Comparison of ENCODE assay signal across 22 cellular contexts in the genomic region with DNA sequence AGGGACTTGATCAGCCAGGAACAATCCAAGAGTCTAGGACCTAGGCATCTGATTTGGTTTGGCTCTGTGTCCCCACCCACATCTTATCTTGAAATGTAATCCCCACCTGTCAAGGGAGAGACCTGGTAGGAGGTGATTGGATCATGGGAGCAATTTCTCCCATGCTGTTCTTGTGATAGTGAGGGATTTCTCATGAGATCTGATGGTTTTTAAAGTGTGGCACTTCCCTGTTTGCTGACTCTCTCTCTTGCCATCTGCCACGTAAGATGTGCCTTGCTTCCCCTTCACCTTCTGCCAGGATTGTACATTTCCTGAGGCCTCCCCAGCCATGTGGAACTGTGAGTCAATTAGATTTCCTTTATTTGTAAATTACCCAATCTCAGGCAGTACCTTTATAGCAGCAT.
DNase-seq lines count a peak whose midpoint lies in the region; ATAC-seq, FAIRE-seq and TF ChIP-seq lines count a peak whose summit lies in the region.
"Had no signal": no experiment of that assay in that cellular context is flagged by ENCODE, and none has a peak within 500 bp of the region (broad histone marks: within the 10 kb centered on the region; RNA-seq: fewer than 3 reads in every experiment).

No MANE protein-coding gene starts in this region.

- DNase-seq in DMS 273 (lab: John Stamatoyannopoulos, UW; ENCODE audit: unreplicated experiment) (peak; percentile 55), M059J (ENCODE audit: low read depth) (peak; percentile 54), K562 (ENCODE audit: extremely low read depth in 1 of 4, low spot score in 3 of 4) (peak in 1 of 4 experiments; percentile 44), keratinocyte (ENCODE audit: low read depth, low spot score) (no peak), BE2C (no peak)
- no peak for DNase-seq in stimulated activated CD4-positive, alpha-beta T cell treated with anti-CD3 and anti-CD28 coated beads, Interleukin-4, amount 100 ng/mL, for 1 hour
- DNase-seq: activated effector memory CD4-positive, alpha-beta T cell treated with anti-CD3 and anti-CD28 coated beads, Interleukin-2, amount 50 U/mL, for 16 hours; Caco-2; effector memory CD4-positive, alpha-beta T cell; GOT3; KBM-7; left lung; mucosa of descending colon; NCI-H1930; posterior cingulate gyrus; sigmoid colon; stimulated activated CD4-positive, alpha-beta T cell treated with anti-CD3 and anti-CD28 coated beads, Interleukin-15, amount 100 ng/mL, for 24 hours; upper lobe of left lung had no signal

- ATAC-seq in K562, result peak; percentile 56; the same call in 1 of the 3 replicates
- no peak for ATAC-seq in GM21515 (IDR thresholded peaks at IDR 0.05; ENCODE audit: unreplicated experiment)
- ATAC-seq in HG03460 (IDR thresholded peaks at IDR 0.05; ENCODE audit: unreplicated experiment), result no peak
- ATAC-seq: left lung, mucosa of descending colon had no signal

- H3K27me3 ChIP-seq in K562 (ENCODE audit: control insufficient read depth in 2 of 2, insufficient read depth in 2 of 2, low read length in 2 of 2) (no peaks in the 10 kb centered on the region), keratinocyte (ENCODE audit: control insufficient read depth, extremely low read depth, insufficient read depth, low read length) (no peaks in the 10 kb centered on the region), BE2C (no peaks in the 10 kb centered on the region)
- H3K27me3 ChIP-seq: BLaER1, left lung, sigmoid colon, upper lobe of left lung had no signal

- H3K4me3 ChIP-seq in K562, result no peak overlapping the region
- H3K4me3 ChIP-seq in keratinocyte (ENCODE audit: control insufficient read depth in 2 of 3, extremely low read depth in 1 of 3, insufficient read depth in 2 of 3, low read depth in 1 of 3, low read length in 3 of 3), result no peak overlapping the region
- no peak overlapping the region for H3K4me3 ChIP-seq in BE2C (ENCODE audit: low read depth, low read length)
- H3K4me3 ChIP-seq: BLaER1, left lung, mucosa of descending colon, sigmoid colon, upper lobe of left lung had no signal

- H4K20me1 ChIP-seq in K562 (replicated peaks; ENCODE audit: control insufficient read depth, insufficient read depth, low read length) (no peaks in the 10 kb centered on the region), keratinocyte (ENCODE audit: control insufficient read depth, extremely low read depth, insufficient read depth, low read length) (no peaks in the 10 kb centered on the region)
- H4K20me1 ChIP-seq: BLaER1 had no signal

- BruUV-seq in K562 (replicated peaks; lab: Mats Ljungman, UMichigan), result no TSS peak

- TF ChIP-seq CTCF in K562 (IDR thresholded peaks at IDR 0.05 in 2 of 3, conservative IDR thresholded peaks at IDR 0.05 in 1 of 3; ENCODE audit: insufficient read depth in 2 of 3, low read depth in 1 of 3, low read length in 3 of 3) (no peak), keratinocyte (optimal IDR thresholded peaks at IDR 0.05 in 1 of 3, IDR thresholded peaks at IDR 0.05 in 1 of 3, conservative IDR thresholded peaks at IDR 0.05 in 1 of 3; ENCODE audit: extremely low read depth in 1 of 3, insufficient read depth in 2 of 3, low read length in 3 of 3) (no peak), BE2C (IDR thresholded peaks at IDR 0.05; ENCODE audit: low read depth, low read length) (no peak)

- no peak overlapping the region for H3K9ac ChIP-seq in K562 (ENCODE audit: insufficient read depth in 1 of 2, low read depth in 2 of 2, low read length in 2 of 2)
- H3K9ac ChIP-seq in keratinocyte (ENCODE audit: control insufficient read depth, extremely low read depth, insufficient read depth, low read length), result no peak overlapping the region
- H3K9ac ChIP-seq: BLaER1 had no signal

- peak; percentile 37 for FAIRE-seq in K562 (lab: Jason Lieb, UNC)
- FAIRE-seq in keratinocyte (lab: Jason Lieb, UNC), result no peak
- FAIRE-seq: RCC 7860 had no signal

- H3K79me2 ChIP-seq in K562 (ENCODE audit: control insufficient read depth, insufficient read depth, low read length), result no peaks in the 10 kb centered on the region
- no peaks in the 10 kb centered on the region for H3K79me2 ChIP-seq in keratinocyte (ENCODE audit: control insufficient read depth, insufficient read depth, low read length)

- TF ChIP-seq EP300 in K562 (IDR thresholded peaks at IDR 0.05; ENCODE audit: low read length), result peak; percentile 62

- H3K27ac ChIP-seq in K562 (ENCODE audit: extremely low read depth, low read depth, low read length) (no peak overlapping the region), keratinocyte (ENCODE audit: control insufficient read depth, insufficient read depth, low read length) (no peak overlapping the region)
- H3K27ac ChIP-seq: BLaER1, left lung, sigmoid colon, upper lobe of left lung had no signal

- H3K9me1 ChIP-seq in K562 (ENCODE audit: control insufficient read depth, insufficient read depth, low read length), result no peaks in the 10 kb centered on the region
- H3K9me1 ChIP-seq in keratinocyte (ENCODE audit: control insufficient read depth, extremely low read depth, insufficient read depth, low read length), result no peaks in the 10 kb centered on the region

- CTCF ChIA-PET in K562 (lab: Yijun Ruan, JAX; ENCODE audit: low intra/inter-chr PET ratio), result no interaction called here

- no peak for TF ChIP-seq RAD21 in K562 (CRISPR knock-in tag; conservative IDR thresholded peaks at IDR 0.05 in 1 of 2, IDR thresholded peaks at IDR 0.05 in 1 of 2)

- H3K36me3 ChIP-seq in K562 (ENCODE audit: control insufficient read depth, insufficient read depth, low read length) (no peaks in the 10 kb centered on the region), keratinocyte (ENCODE audit: control insufficient read depth in 2 of 2, extremely low read depth in 1 of 2, insufficient read depth in 2 of 2, low read length in 2 of 2) (no peaks in the 10 kb centered on the region), BE2C (no peaks in the 10 kb centered on the region)
- H3K36me3 ChIP-seq: BLaER1, left lung, sigmoid colon, upper lobe of left lung had no signal

- H3K4me1 ChIP-seq in K562 (replicated peaks in 1 of 2; ENCODE audit: control insufficient read depth in 2 of 2, insufficient read depth in 2 of 2, low read length in 2 of 2), result no peaks in the 10 kb centered on the region
- H3K4me1 ChIP-seq in keratinocyte (ENCODE audit: control insufficient read depth, extremely low read depth, insufficient read depth, low read length), result peaks cover 20% of the 10 kb centered on the region
- no peaks in the 10 kb centered on the region; the same call in 1 of the 2 replicates for H3K4me1 ChIP-seq in BE2C
- H3K4me1 ChIP-seq: BLaER1, Caco-2, left lung, sigmoid colon, upper lobe of left lung had no signal

- H2AFZ ChIP-seq in K562 (ENCODE audit: low read depth, low read length), result no peak overlapping the region
- H2AFZ ChIP-seq in keratinocyte (ENCODE audit: control insufficient read depth, low read length), result peak overlapping the region; percentile 30

- dilution Hi-C loops in keratinocyte (cut with MboI; ENCODE audit: extremely low pct_ligation_motif_present, low sequenced_read_pairs), result no loop called here

- H3K4me2 ChIP-seq in K562 (ENCODE audit: insufficient read depth, low read length) (no peak overlapping the region), keratinocyte (ENCODE audit: control insufficient read depth, extremely low read depth, insufficient read depth, low read depth, low read length) (no peak overlapping the region)
- H3K4me2 ChIP-seq: BLaER1 had no signal

- WGBS in K562 (ENCODE audit: insufficient coverage, low coverage, missing lambda C conversion rate), result 0% methylated on average over 1 of the region's 1 CpG

- in situ Hi-C loops in K562 (cut with MboI), result no loop called here

- H3K9me3 ChIP-seq in K562 (replicated peaks; ENCODE audit: control insufficient read depth, insufficient read depth, low read depth, low read length), result no peaks in the 10 kb centered on the region; the same call in 1 of the 2 replicates
- H3K9me3 ChIP-seq in keratinocyte (ENCODE audit: control insufficient read depth, low read depth, low read length), result no peaks in the 10 kb centered on the region
- H3K9me3 ChIP-seq in BE2C, result no peaks in the 10 kb centered on the region
- H3K9me3 ChIP-seq: BLaER1, Caco-2, left lung, mucosa of descending colon, sigmoid colon, upper lobe of left lung had no signal

- intact Hi-C loops in K562 (cut with micrococcal nuclease), result no loop called here

- TF ChIP-seq POLR2A in K562 (conservative IDR thresholded peaks at IDR 0.05), result no peak

- POLR2A ChIA-PET in K562 (lab: Yijun Ruan, JAX), result no interaction called here

TF ChIP-seq in K562, 482 proteins besides CTCF, POLR2A, EP300 and RAD21 (continues in another document):
- TF ChIP-seq ZNF445 (CRISPR knock-in tag; IDR thresholded peaks at IDR 0.05; ENCODE audit: low read depth) (no peak), DPF2 (IDR thresholded peaks at IDR 0.05) (peak; percentile 40; the same call in 1 of the 2 replicates), CBFB (CRISPR knock-in tag; IDR thresholded peaks at IDR 0.05) (no peak)
- TF ChIP-seq, protein P1, sequence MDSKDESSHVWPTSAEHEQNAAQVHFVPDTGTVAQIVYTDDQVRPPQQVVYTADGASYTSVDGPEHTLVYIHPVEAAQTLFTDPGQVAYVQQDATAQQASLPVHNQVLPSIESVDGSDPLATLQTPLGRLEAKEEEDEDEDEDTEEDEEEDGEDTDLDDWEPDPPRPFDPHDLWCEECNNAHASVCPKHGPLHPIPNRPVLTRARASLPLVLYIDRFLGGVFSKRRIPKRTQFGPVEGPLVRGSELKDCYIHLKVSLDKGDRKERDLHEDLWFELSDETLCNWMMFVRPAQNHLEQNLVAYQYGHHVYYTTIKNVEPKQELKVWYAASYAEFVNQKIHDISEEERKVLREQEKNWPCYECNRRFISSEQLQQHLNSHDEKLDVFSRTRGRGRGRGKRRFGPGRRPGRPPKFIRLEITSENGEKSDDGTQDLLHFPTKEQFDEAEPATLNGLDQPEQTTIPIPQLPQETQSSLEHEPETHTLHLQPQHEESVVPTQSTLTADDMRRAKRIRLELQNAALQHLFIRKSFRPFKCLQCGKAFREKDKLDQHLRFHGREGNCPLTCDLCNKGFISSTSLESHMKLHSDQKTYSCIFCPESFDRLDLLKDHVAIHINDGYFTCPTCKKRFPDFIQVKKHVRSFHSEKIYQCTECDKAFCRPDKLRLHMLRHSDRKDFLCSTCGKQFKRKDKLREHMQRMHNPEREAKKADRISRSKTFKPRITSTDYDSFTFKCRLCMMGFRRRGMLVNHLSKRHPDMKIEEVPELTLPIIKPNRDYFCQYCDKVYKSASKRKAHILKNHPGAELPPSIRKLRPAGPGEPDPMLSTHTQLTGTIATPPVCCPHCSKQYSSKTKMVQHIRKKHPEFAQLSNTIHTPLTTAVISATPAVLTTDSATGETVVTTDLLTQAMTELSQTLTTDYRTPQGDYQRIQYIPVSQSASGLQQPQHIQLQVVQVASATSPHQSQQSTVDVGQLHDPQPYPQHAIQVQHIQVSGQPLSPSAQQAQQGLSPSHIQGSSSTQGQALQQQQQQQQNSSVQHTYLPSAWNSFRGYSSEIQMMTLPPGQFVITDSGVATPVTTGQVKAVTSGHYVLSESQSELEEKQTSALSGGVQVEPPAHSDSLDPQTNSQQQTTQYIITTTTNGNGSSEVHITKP (IDR thresholded peaks at IDR 0.05; ENCODE audit: partially characterized antibody), result peak; percentile 69

Comparison
In these comparisons a context has a peak if more than half of its experiments do, and no peak if none do; other contexts are left out.
1. DNase-seq: peak in DMS 273 (single experiment) and M059J (single experiment); none in keratinocyte (single experiment), stimulated activated CD4-positive, alpha-beta T cell treated with anti-CD3 and anti-CD28 coated beads, Interleukin-4, amount 100 ng/mL, for 1 hour (single experiment) and BE2C (single experiment).